In the genomic region with DNA sequence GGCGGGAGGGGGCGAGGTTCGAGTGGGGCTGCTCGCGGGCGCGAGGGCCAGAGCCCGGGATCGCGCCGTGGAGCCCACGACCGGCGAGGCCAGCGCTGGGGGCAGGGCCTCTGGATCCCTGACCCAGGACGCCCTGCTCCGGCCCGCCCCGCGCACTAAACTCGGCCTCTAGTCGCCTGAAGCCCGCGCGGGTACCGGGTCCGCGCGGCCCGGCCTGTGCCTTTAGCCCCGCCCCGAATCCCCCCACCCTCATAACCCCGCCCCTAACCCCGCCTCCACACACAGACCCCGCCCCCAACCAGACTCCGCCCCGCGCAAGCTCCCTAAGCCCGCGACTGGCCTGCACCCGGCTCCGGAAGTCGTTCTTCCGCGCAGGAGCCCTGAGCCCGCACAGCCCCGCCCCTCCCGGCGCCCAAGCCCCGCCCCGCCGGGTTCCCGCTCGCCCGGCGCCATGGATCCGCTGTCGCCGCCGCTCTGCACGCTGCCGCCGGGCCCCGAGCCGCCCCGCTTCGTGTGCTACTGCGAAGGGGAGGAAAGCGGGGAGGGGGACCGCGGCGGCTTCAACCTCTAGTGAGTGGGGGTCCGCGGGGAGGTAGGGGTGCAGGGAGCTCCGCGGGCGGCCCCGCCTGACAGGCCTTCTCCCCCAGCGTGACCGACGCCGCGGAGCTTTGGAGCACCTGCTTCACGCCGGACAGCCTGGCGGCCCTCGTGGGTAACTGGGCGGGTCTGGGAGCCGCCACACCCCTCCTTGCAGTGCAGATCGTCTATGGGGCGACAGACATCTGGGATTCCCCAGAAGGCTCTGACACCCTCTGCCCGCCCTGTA, we compare ENCODE assay signal across 1 cellular context.
TF ChIP-seq lines count a peak whose summit lies in the region.

A gene with protein sequence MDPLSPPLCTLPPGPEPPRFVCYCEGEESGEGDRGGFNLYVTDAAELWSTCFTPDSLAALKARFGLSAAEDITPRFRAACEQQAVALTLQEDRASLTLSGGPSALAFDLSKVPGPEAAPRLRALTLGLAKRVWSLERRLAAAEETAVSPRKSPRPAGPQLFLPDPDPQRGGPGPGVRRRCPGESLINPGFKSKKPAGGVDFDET (plus strand): TSS at position 430 of the 826 bp plus-strand sequence. CDS start 22 bp downstream, at position 452.

TF ChIP-seq in HEK293, 187 proteins besides CTCF, POLR2A, EP300 and RAD21 (continued from another document and continues in another):
- TF ChIP-seq, protein P1, sequence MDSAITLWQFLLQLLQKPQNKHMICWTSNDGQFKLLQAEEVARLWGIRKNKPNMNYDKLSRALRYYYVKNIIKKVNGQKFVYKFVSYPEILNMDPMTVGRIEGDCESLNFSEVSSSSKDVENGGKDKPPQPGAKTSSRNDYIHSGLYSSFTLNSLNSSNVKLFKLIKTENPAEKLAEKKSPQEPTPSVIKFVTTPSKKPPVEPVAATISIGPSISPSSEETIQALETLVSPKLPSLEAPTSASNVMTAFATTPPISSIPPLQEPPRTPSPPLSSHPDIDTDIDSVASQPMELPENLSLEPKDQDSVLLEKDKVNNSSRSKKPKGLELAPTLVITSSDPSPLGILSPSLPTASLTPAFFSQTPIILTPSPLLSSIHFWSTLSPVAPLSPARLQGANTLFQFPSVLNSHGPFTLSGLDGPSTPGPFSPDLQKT (IDR thresholded peaks at IDR 0.05; ENCODE audit: borderline replicate concordance, low read depth, low read length): no peak
- TF ChIP-seq ZNF24 (tag by site-specific recombination; IDR thresholded peaks at IDR 0.05) (0 out of 2 replicates have a peak, but pooled peaks have one; percentile 56), ZNF121 (tag by site-specific recombination; IDR thresholded peaks at IDR 0.05) (no peak), ZNF610 (tag by site-specific recombination; IDR thresholded peaks at IDR 0.05; ENCODE audit: borderline replicate concordance) (peak; percentile 72; the same call in 1 of the 2 replicates), TCF7L2 (IDR thresholded peaks at IDR 0.05; ENCODE audit: borderline replicate concordance, low read depth, low read length) (no peak), SP3 (tag by site-specific recombination; IDR thresholded peaks at IDR 0.05) (peak; percentile 75; the same call in 1 of the 2 replicates), ZNF423 (tag by site-specific recombination; IDR thresholded peaks at IDR 0.05) (no peak), ZNF157 (tag by site-specific recombination; IDR thresholded peaks at IDR 0.05) (no peak), ZNF76 (tag by site-specific recombination; IDR thresholded peaks at IDR 0.05; ENCODE audit: borderline replicate concordance, low read depth) (peak; percentile 85), WT1 (tag by site-specific recombination; IDR thresholded peaks at IDR 0.05) (peak; percentile 39; the same call in 1 of the 2 replicates), ZNF274 (IDR thresholded peaks at IDR 0.05; ENCODE audit: low read length) (no peak), ZNF274 (tag by site-specific recombination; IDR thresholded peaks at IDR 0.05; ENCODE audit: borderline replicate concordance) (no peak), ZNF214 (tag by site-specific recombination; IDR thresholded peaks at IDR 0.05; ENCODE audit: borderline replicate concordance) (no peak), ZNF211 (tag by site-specific recombination; IDR thresholded peaks at IDR 0.05; ENCODE audit: low read depth) (no peak), ZNF221 (tag by site-specific recombination; IDR thresholded peaks at IDR 0.05; ENCODE audit: borderline replicate concordance) (no peak), ZNF146 (tag by site-specific recombination; IDR thresholded peaks at IDR 0.05) (no peak), ZNF2 (tag by site-specific recombination; IDR thresholded peaks at IDR 0.05) (peak; percentile 58; the same call in 1 of the 2 replicates), PRDM4 (tag by site-specific recombination; IDR thresholded peaks at IDR 0.05) (0 out of 2 replicates have a peak, but pooled peaks have one; percentile 10), ZSCAN30 (tag by site-specific recombination; IDR thresholded peaks at IDR 0.05) (peak; percentile 75), ZSCAN5A (tag by site-specific recombination; IDR thresholded peaks at IDR 0.05) (peak; percentile 36; the same call in 1 of the 2 replicates), ZNF623 (tag by site-specific recombination; IDR thresholded peaks at IDR 0.05) (no peak), KLF1 (tag by site-specific recombination; IDR thresholded peaks at IDR 0.05) (peak; percentile 89), KLF9 (tag by site-specific recombination; IDR thresholded peaks at IDR 0.05; ENCODE audit: low read depth) (peak; percentile 97), ZNF391 (tag by site-specific recombination; IDR thresholded peaks at IDR 0.05; ENCODE audit: borderline replicate concordance, low read depth) (peak; percentile 51; the same call in 1 of the 2 replicates), BCL11A (tag by site-specific recombination; IDR thresholded peaks at IDR 0.05; ENCODE audit: low read depth) (0 out of 2 replicates have a peak, but pooled peaks have one; percentile 12), ZNF701 (tag by site-specific recombination; IDR thresholded peaks at IDR 0.05) (no peak), ZSCAN23 (tag by site-specific recombination; IDR thresholded peaks at IDR 0.05) (0 out of 2 replicates have a peak, but pooled peaks have one; percentile 44), ZNF600 (tag by site-specific recombination; IDR thresholded peaks at IDR 0.05) (peak; percentile 81), ZNF10 (tag by site-specific recombination; IDR thresholded peaks at IDR 0.05) (0 out of 2 replicates have a peak, but pooled peaks have one; percentile 27), BCL11B (tag by site-specific recombination; IDR thresholded peaks at IDR 0.05; ENCODE audit: low read depth) (0 out of 2 replicates have a peak, but pooled peaks have one; percentile 11), ZXDB (tag by site-specific recombination; IDR thresholded peaks at IDR 0.05) (peak; percentile 64; the same call in 1 of the 2 replicates)
- TF ChIP-seq, protein P2, sequence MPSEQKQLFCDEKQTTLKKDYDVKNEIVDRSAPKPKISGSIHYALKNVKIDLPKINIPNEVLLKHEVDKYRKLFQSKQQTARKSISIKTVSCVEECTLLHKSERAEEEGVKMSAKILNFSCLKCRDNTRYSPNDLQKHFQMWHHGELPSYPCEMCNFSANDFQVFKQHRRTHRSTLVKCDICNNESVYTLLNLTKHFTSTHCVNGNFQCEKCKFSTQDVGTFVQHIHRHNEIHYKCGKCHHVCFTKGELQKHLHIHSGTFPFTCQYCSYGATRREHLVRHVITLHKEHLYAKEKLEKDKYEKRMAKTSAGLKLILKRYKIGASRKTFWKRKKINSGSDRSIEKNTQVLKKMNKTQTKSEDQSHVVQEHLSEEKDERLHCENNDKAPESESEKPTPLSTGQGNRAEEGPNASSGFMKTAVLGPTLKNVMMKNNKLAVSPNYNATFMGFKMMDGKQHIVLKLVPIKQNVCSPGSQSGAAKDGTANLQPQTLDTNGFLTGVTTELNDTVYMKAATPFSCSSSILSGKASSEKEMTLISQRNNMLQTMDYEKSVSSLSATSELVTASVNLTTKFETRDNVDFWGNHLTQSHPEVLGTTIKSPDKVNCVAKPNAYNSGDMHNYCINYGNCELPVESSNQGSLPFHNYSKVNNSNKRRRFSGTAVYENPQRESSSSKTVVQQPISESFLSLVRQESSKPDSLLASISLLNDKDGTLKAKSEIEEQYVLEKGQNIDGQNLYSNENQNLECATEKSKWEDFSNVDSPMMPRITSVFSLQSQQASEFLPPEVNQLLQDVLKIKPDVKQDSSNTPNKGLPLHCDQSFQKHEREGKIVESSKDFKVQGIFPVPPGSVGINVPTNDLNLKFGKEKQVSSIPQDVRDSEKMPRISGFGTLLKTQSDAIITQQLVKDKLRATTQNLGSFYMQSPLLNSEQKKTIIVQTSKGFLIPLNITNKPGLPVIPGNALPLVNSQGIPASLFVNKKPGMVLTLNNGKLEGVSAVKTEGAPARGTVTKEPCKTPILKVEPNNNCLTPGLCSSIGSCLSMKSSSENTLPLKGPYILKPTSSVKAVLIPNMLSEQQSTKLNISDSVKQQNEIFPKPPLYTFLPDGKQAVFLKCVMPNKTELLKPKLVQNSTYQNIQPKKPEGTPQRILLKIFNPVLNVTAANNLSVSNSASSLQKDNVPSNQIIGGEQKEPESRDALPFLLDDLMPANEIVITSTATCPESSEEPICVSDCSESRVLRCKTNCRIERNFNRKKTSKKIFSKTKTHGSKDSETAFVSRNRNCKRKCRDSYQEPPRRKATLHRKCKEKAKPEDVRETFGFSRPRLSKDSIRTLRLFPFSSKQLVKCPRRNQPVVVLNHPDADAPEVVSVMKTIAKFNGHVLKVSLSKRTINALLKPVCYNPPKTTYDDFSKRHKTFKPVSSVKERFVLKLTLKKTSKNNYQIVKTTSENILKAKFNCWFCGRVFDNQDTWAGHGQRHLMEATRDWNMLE (tag by site-specific recombination; conservative IDR thresholded peaks at IDR 0.05; ENCODE audit: low read depth): no peak
- TF ChIP-seq, protein P3, sequence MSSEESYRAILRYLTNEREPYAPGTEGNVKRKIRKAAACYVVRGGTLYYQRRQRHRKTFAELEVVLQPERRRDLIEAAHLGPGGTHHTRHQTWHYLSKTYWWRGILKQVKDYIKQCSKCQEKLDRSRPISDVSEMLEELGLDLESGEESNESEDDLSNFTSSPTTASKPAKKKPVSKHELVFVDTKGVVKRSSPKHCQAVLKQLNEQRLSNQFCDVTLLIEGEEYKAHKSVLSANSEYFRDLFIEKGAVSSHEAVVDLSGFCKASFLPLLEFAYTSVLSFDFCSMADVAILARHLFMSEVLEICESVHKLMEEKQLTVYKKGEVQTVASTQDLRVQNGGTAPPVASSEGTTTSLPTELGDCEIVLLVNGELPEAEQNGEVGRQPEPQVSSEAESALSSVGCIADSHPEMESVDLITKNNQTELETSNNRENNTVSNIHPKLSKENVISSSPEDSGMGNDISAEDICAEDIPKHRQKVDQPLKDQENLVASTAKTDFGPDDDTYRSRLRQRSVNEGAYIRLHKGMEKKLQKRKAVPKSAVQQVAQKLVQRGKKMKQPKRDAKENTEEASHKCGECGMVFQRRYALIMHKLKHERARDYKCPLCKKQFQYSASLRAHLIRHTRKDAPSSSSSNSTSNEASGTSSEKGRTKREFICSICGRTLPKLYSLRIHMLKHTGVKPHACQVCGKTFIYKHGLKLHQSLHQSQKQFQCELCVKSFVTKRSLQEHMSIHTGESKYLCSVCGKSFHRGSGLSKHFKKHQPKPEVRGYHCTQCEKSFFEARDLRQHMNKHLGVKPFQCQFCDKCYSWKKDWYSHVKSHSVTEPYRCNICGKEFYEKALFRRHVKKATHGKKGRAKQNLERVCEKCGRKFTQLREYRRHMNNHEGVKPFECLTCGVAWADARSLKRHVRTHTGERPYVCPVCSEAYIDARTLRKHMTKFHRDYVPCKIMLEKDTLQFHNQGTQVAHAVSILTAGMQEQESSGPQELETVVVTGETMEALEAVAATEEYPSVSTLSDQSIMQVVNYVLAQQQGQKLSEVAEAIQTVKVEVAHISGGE (tag by site-specific recombination; conservative IDR thresholded peaks at IDR 0.05; ENCODE audit: low read depth): no peak
- TF ChIP-seq, protein P4, sequence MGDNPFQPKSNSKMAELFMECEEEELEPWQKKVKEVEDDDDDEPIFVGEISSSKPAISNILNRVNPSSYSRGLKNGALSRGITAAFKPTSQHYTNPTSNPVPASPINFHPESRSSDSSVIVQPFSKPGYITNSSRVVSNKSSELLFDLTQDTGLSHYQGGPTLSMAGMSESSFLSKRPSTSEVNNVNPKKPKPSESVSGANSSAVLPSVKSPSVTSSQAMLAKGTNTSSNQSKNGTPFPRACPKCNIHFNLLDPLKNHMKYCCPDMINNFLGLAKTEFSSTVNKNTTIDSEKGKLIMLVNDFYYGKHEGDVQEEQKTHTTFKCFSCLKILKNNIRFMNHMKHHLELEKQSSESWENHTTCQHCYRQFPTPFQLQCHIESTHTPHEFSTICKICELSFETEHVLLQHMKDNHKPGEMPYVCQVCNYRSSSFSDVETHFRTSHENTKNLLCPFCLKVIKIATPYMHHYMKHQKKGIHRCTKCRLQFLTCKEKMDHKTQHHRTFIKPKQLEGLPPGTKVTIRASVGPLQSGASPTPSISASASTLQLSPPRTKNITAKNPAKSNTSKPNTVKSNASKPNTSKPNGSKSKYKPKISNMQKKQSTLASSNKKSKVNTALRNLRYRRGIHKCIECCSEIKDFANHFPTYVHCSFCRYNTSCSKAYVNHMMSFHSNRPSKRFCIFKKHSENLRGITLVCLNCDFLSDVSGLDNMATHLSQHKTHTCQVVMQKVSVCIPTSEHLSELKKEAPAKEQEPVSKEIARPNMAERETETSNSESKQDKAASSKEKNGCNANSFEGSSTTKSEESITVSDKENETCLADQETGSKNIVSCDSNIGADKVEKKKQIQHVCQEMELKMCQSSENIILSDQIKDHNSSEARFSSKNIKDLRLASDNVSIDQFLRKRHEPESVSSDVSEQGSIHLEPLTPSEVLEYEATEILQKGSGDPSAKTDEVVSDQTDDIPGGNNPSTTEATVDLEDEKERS (tag by site-specific recombination; IDR thresholded peaks at IDR 0.05): no peak
- TF ChIP-seq, protein P5, sequence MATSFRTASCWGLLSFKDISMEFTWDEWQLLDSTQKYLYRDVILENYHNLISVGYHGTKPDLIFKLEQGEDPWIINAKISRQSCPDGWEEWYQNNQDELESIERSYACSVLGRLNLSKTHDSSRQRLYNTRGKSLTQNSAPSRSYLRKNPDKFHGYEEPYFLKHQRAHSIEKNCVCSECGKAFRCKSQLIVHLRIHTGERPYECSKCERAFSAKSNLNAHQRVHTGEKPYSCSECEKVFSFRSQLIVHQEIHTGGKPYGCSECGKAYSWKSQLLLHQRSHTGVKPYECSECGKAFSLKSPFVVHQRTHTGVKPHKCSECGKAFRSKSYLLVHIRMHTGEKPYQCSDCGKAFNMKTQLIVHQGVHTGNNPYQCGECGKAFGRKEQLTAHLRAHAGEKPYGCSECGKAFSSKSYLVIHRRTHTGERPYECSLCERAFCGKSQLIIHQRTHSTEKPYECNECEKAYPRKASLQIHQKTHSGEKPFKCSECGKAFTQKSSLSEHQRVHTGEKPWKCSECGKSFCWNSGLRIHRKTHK (tag by site-specific recombination; IDR thresholded peaks at IDR 0.05): no peak
